Comparison of ENCODE assay signal across 1 cellular context in the genomic region with DNA sequence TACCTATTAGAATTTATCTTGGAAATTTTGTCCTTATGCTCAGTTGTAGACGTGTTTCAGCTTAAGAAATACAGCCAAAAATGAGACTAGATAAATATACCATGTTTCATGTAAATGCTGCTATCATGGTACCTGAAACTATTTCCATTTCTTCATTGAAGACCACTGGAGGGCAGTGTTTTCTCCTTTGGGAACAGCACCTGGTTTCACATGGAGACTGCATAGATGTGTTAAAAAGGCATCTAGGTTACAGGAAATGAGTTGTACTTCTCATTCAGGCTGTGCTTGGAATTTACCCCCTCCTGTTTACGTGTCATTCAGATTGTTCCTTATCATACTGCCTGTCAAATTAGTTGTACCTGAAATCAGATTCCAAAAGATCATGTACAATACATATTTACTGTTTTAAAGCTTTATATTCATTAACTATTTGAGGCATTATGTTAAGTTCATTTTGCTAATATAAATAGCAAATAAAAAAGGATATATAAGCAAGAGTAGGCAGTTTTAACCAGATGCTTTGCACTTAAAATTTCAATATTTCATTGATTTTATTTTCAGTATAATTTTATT.
TF ChIP-seq lines count a peak whose summit lies in the region.

No MANE protein-coding gene starts in this region.

TF ChIP-seq in SK-N-SH, 30 proteins besides CTCF, POLR2A, EP300 and RAD21 (continued from another document):
- TF ChIP-seq, protein P1, sequence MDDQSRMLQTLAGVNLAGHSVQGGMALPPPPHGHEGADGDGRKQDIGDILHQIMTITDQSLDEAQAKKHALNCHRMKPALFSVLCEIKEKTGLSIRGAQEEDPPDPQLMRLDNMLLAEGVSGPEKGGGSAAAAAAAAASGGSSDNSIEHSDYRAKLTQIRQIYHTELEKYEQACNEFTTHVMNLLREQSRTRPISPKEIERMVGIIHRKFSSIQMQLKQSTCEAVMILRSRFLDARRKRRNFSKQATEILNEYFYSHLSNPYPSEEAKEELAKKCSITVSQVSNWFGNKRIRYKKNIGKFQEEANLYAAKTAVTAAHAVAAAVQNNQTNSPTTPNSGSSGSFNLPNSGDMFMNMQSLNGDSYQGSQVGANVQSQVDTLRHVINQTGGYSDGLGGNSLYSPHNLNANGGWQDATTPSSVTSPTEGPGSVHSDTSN (IDR thresholded peaks at IDR 0.05), result no peak
- TF ChIP-seq RFX5 (IDR thresholded peaks at IDR 0.05; ENCODE audit: low read length) (no peak), RCOR1 (IDR thresholded peaks at IDR 0.05; ENCODE audit: low read length) (0 out of 2 replicates have a peak, but pooled peaks have one; percentile 14), FOXJ3 (CRISPR knock-in tag; IDR thresholded peaks at IDR 0.05) (no peak), TCF12 (IDR thresholded peaks at IDR 0.05) (peak; percentile 6; the same call in 1 of the 2 replicates), NRF1 (IDR thresholded peaks at IDR 0.05; ENCODE audit: low read depth, low read length) (no peak)
- TF ChIP-seq, protein P2, sequence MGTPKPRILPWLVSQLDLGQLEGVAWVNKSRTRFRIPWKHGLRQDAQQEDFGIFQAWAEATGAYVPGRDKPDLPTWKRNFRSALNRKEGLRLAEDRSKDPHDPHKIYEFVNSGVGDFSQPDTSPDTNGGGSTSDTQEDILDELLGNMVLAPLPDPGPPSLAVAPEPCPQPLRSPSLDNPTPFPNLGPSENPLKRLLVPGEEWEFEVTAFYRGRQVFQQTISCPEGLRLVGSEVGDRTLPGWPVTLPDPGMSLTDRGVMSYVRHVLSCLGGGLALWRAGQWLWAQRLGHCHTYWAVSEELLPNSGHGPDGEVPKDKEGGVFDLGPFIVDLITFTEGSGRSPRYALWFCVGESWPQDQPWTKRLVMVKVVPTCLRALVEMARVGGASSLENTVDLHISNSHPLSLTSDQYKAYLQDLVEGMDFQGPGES (IDR thresholded peaks at IDR 0.05; ENCODE audit: low read depth, low read length), result no peak
